In genomic region chr14:69879175-69880047, GRCh38 we compare ENCODE assay signal across 8 cellular contexts. TPM values are rescaled to one million over a fixed set of nuclear protein-coding genes. Genes with fewer than 3 reads are reported as not detected.
DNase-seq lines count a peak whose midpoint lies in the region; ATAC-seq and TF ChIP-seq lines count a peak whose summit lies in the region.

Gene SMOC1, plus strand, starts transcription at chr14:69879416. Its CDS starts 263 bp downstream, at chr14:69879679.

- peak; percentile 85 for DNase-seq in Daoy (ENCODE audit: low read depth)
- DNase-seq in NCI-H146 treated with DMSO at 0.1 percent for 48 hours (lab: John Stamatoyannopoulos, UW; ENCODE audit: unreplicated experiment) = peak; percentile 58
- peak; percentile 39 for DNase-seq in activated naive CD8-positive, alpha-beta T cell treated with anti-CD3 and anti-CD28 coated beads, Interleukin-2, amount 50 U/mL, for 24 hours
- DNase-seq in hypothalamus (lab: John Stamatoyannopoulos, UW) = peak in 45 of 51 donors; percentile 12 to 83 (median 55)
- no peak for DNase-seq in skeletal muscle cell (ENCODE audit: low read depth)
- DNase-seq in activated CD4-positive, CD25-positive, alpha-beta regulatory T cell treated with anti-CD3 and anti-CD28 coated beads, Interleukin-2, amount 50 U/mL, for 72 hours = no peak
- DNase-seq in HFFc6 = no peak

- ATAC-seq in activated naive CD8-positive, alpha-beta T cell treated with anti-CD3 and anti-CD28 coated beads, Interleukin-2, amount 50 U/mL, for 24 hours = peak; percentile 57
- ATAC-seq in HG02840 (IDR thresholded peaks at IDR 0.05; ENCODE audit: low FRiP score, unreplicated experiment) = no peak

- H3K4me3 Mint-ChIP-seq in activated naive CD8-positive, alpha-beta T cell treated with anti-CD3 and anti-CD28 coated beads, Interleukin-2, amount 50 U/mL, for 24 hours = no peak within 1 kb of the TSS
- H3K4me3 Mint-ChIP-seq in HFFc6 = no peak within 1 kb of the TSS

- peak within 1 kb of the TSS; percentile 59 for H3K4me3 ChIP-seq in skeletal muscle cell (ENCODE audit: low read depth, low read length)

- no peak within 1 kb of the TSS for H3K27ac Mint-ChIP-seq in activated naive CD8-positive, alpha-beta T cell treated with anti-CD3 and anti-CD28 coated beads, Interleukin-2, amount 50 U/mL, for 24 hours
- no peak within 1 kb of the TSS for H3K27ac Mint-ChIP-seq in HFFc6

- no peaks in the 10 kb centered on the region for H3K4me1 Mint-ChIP-seq in activated naive CD8-positive, alpha-beta T cell treated with anti-CD3 and anti-CD28 coated beads, Interleukin-2, amount 50 U/mL, for 24 hours
- H3K4me1 Mint-ChIP-seq in HFFc6 (ENCODE audit: low read depth) = no peaks in the 10 kb centered on the region

- no peaks in the 10 kb centered on the region for H3K36me3 Mint-ChIP-seq in activated naive CD8-positive, alpha-beta T cell treated with anti-CD3 and anti-CD28 coated beads, Interleukin-2, amount 50 U/mL, for 24 hours (ENCODE audit: low read depth)
- no peaks in the 10 kb centered on the region for H3K36me3 Mint-ChIP-seq in HFFc6 (ENCODE audit: low read depth)

- H3K27me3 Mint-ChIP-seq in activated naive CD8-positive, alpha-beta T cell treated with anti-CD3 and anti-CD28 coated beads, Interleukin-2, amount 50 U/mL, for 24 hours = peaks cover 56% of the 10 kb centered on the region
- H3K27me3 Mint-ChIP-seq in HFFc6 (ENCODE audit: insufficient read depth) = peaks cover 25% of the 10 kb centered on the region

- H3K9me3 Mint-ChIP-seq in activated naive CD8-positive, alpha-beta T cell treated with anti-CD3 and anti-CD28 coated beads, Interleukin-2, amount 50 U/mL, for 24 hours = no peaks in the 10 kb centered on the region
- H3K9me3 Mint-ChIP-seq in HFFc6 = no peaks in the 10 kb centered on the region

- no peak for TF ChIP-seq CTCF in HFFc6 (IDR thresholded peaks at IDR 0.05)

RNA-seq across cellular contexts. Expression of gene SMOC1, which starts in this region (rescaled TPM):
- 3.7 and 5.9 TPM in 2 replicates for total RNA-seq in Daoy (2014; rRNA removed; shearing (Covaris generic))
- total RNA-seq in HFFc6 (2021; fragmentation: NEBNext Ultra II Directional; extraction: Animal tissue kit (Norgen Biotek cat#: 25700)) = not detected

Comparison
In these comparisons a context has a peak if more than half of its experiments do, and no peak if none do; other contexts are left out.
1. DNase-seq: peak in Daoy (single experiment), NCI-H146 treated with DMSO at 0.1 percent for 48 hours (single experiment), activated naive CD8-positive, alpha-beta T cell treated with anti-CD3 and anti-CD28 coated beads, Interleukin-2, amount 50 U/mL, for 24 hours (single experiment) and hypothalamus (45 of 51); none in skeletal muscle cell (single experiment), activated CD4-positive, CD25-positive, alpha-beta regulatory T cell treated with anti-CD3 and anti-CD28 coated beads, Interleukin-2, amount 50 U/mL, for 72 hours (single experiment) and HFFc6 (single experiment).